ENCODE assay signal across 39 cellular contexts in genomic region chr3:29903600-29903999, GRCh38.
"Had no signal": no experiment of that assay in that cellular context is flagged by ENCODE, and none has a peak within 500 bp of the region (broad histone marks: within the 10 kb centered on the region; RNA-seq: fewer than 3 reads in every experiment).

No MANE protein-coding gene starts in this region.

- H3K27ac ChIP-seq: adrenal gland, ascending aorta, body of pancreas, brain microvascular endothelial cell, breast epithelium, cardiac muscle cell had no signal

- H3K36me3 ChIP-seq: adrenal gland, ascending aorta, brain microvascular endothelial cell, breast epithelium, cardiac muscle cell had no signal

- H3K4me1 Mint-ChIP-seq: activated naive CD4-positive, alpha-beta T cell treated with anti-CD3 and anti-CD28 coated beads, Interleukin-2, amount 10 ng/mL, durations not matched to agents 7 days and 5 days; activated naive CD4-positive, alpha-beta T cell treated with anti-CD3 and anti-CD28 coated beads, Interleukin-2, amount 50 U/mL, for 24 hours; activated naive CD8-positive, alpha-beta T cell treated with anti-CD3 and anti-CD28 coated beads for 36 hours; activated naive CD8-positive, alpha-beta T cell treated with anti-CD3 and anti-CD28 coated beads, Interleukin-2, amount 10 ng/mL, durations not matched to agents 7 days and 5 days; activated naive CD8-positive, alpha-beta T cell treated with anti-CD3 and anti-CD28 coated beads, Interleukin-2, amount 50 U/mL, for 24 hours; activated T-helper 17 cell treated with anti-CD3 and anti-CD28 coated beads, Interleukin-2, amount 50 U/mL, for 72 hours; central memory CD8-positive, alpha-beta T cell had no signal

- H3K9me3 ChIP-seq: adrenal gland, ascending aorta, body of pancreas, breast epithelium had no signal

- H3K4me3 Mint-ChIP-seq: activated naive CD4-positive, alpha-beta T cell treated with anti-CD3 and anti-CD28 coated beads for 36 hours; activated naive CD4-positive, alpha-beta T cell treated with anti-CD3 and anti-CD28 coated beads, Interleukin-2, amount 10 ng/mL, durations not matched to agents 7 days and 5 days; activated naive CD4-positive, alpha-beta T cell treated with anti-CD3 and anti-CD28 coated beads, Interleukin-2, amount 50 U/mL, for 24 hours; activated naive CD8-positive, alpha-beta T cell; activated naive CD8-positive, alpha-beta T cell treated with anti-CD3 and anti-CD28 coated beads for 36 hours; activated naive CD8-positive, alpha-beta T cell treated with anti-CD3 and anti-CD28 coated beads, Interleukin-2, amount 10 ng/mL, durations not matched to agents 7 days and 5 days; activated naive CD8-positive, alpha-beta T cell treated with anti-CD3 and anti-CD28 coated beads, Interleukin-2, amount 50 U/mL, for 24 hours; activated T-cell treated with anti-CD3 and anti-CD28 coated beads, Interleukin-2, amount 50 U/mL, for 24 hours; activated T-cell treated with anti-CD3 and anti-CD28 coated beads, Interleukin-2, amount 50 U/mL, for 4 hours; activated T-cell treated with anti-CD3 and anti-CD28 coated beads, Interleukin-2, amount 50 U/mL, for 72 hours; activated T-helper 1 cell treated with anti-CD3 and anti-CD28 coated beads, Interleukin-12 subunit alpha, Interleukin-12 subunit beta, Interleukin-2, Interleukin-4 antibody, amounts not matched to agents 30 ng/mL and 10 ng/mL and 1 ng/mL, durations not matched to agents 14 hours and 24 hours and 36 hours; activated T-helper 17 cell treated with anti-CD3 and anti-CD28 coated beads, Interleukin-2, amount 50 U/mL, for 72 hours; brain; central memory CD8-positive, alpha-beta T cell had no signal

- H3K4me3 ChIP-seq: adrenal gland, ascending aorta, body of pancreas, breast epithelium, cardiac muscle cell had no signal

- FAIRE-seq: astrocyte, bronchial epithelial cell, colon had no signal

- H3K27me3 ChIP-seq: adrenal gland, ascending aorta, body of pancreas, brain microvascular endothelial cell, breast epithelium, cardiac muscle cell had no signal

- ATAC-seq: activated naive CD4-positive, alpha-beta T cell treated with anti-CD3 and anti-CD28 coated beads, Interleukin-2, amount 50 U/mL, for 72 hours; activated naive CD8-positive, alpha-beta T cell treated with anti-CD3 and anti-CD28 coated beads, Interleukin-2, amount 50 U/mL, for 24 hours; activated T-cell treated with anti-CD3 and anti-CD28 coated beads, Interleukin-2, amount 50 U/mL, for 4 hours; activated T-cell treated with anti-CD3 and anti-CD28 coated beads, Interleukin-2, amount 50 U/mL, for 72 hours; activated T-helper 17 cell treated with anti-CD3 and anti-CD28 coated beads, Interleukin-2, amount 50 U/mL, for 72 hours; body of pancreas had no signal

- H3K9me3 Mint-ChIP-seq: activated naive CD4-positive, alpha-beta T cell treated with anti-CD3 and anti-CD28 coated beads for 36 hours; activated naive CD4-positive, alpha-beta T cell treated with anti-CD3 and anti-CD28 coated beads, Interleukin-2, amount 10 ng/mL, durations not matched to agents 7 days and 5 days; activated naive CD4-positive, alpha-beta T cell treated with anti-CD3 and anti-CD28 coated beads, Interleukin-2, amount 50 U/mL, for 24 hours; activated naive CD4-positive, alpha-beta T cell treated with anti-CD3 and anti-CD28 coated beads, Interleukin-2, amount 50 U/mL, for 72 hours; activated naive CD8-positive, alpha-beta T cell treated with anti-CD3 and anti-CD28 coated beads for 36 hours; activated naive CD8-positive, alpha-beta T cell treated with anti-CD3 and anti-CD28 coated beads, Interleukin-2, amount 10 ng/mL, durations not matched to agents 7 days and 5 days; activated naive CD8-positive, alpha-beta T cell treated with anti-CD3 and anti-CD28 coated beads, Interleukin-2, amount 50 U/mL, for 24 hours; activated T-cell treated with anti-CD3 and anti-CD28 coated beads, Interleukin-2, amount 50 U/mL, for 24 hours; activated T-cell treated with anti-CD3 and anti-CD28 coated beads, Interleukin-2, amount 50 U/mL, for 4 hours; activated T-cell treated with anti-CD3 and anti-CD28 coated beads, Interleukin-2, amount 50 U/mL, for 72 hours; activated T-helper 1 cell treated with anti-CD3 and anti-CD28 coated beads, Interleukin-12 subunit alpha, Interleukin-12 subunit beta, Interleukin-2, Interleukin-4 antibody, amounts not matched to agents 30 ng/mL and 10 ng/mL and 1 ng/mL, durations not matched to agents 14 hours and 24 hours and 36 hours; activated T-helper 17 cell treated with anti-CD3 and anti-CD28 coated beads, Interleukin-2, amount 50 U/mL, for 72 hours; activated T-helper 2 cell treated with anti-CD3 and anti-CD28 coated beads, Interferon-gamma antibody, Interleukin-2, Interleukin-4, amounts not matched to agents 10 μg/mL and 5 μg/mL and 100 μg/mL, durations not matched to agents 14 hours and 24 hours and 36 hours; brain; central memory CD8-positive, alpha-beta T cell had no signal

- H3K36me3 Mint-ChIP-seq: activated naive CD4-positive, alpha-beta T cell treated with anti-CD3 and anti-CD28 coated beads, Interleukin-2, amount 10 ng/mL, durations not matched to agents 7 days and 5 days; activated naive CD4-positive, alpha-beta T cell treated with anti-CD3 and anti-CD28 coated beads, Interleukin-2, amount 50 U/mL, for 24 hours; activated naive CD4-positive, alpha-beta T cell treated with anti-CD3 and anti-CD28 coated beads, Interleukin-2, amount 50 U/mL, for 72 hours; activated naive CD8-positive, alpha-beta T cell; activated naive CD8-positive, alpha-beta T cell treated with anti-CD3 and anti-CD28 coated beads for 36 hours; activated naive CD8-positive, alpha-beta T cell treated with anti-CD3 and anti-CD28 coated beads, Interleukin-2, amount 10 ng/mL, durations not matched to agents 7 days and 5 days; brain had no signal

- H3K27me3 Mint-ChIP-seq: activated naive CD4-positive, alpha-beta T cell treated with anti-CD3 and anti-CD28 coated beads, Interleukin-2, amount 10 ng/mL, durations not matched to agents 7 days and 5 days; activated naive CD4-positive, alpha-beta T cell treated with anti-CD3 and anti-CD28 coated beads, Interleukin-2, amount 50 U/mL, for 24 hours; activated naive CD8-positive, alpha-beta T cell treated with anti-CD3 and anti-CD28 coated beads, Interleukin-2, amount 50 U/mL, for 24 hours; activated T-cell treated with anti-CD3 and anti-CD28 coated beads, Interleukin-2, amount 50 U/mL, for 24 hours; central memory CD8-positive, alpha-beta T cell had no signal

- H3K4me1 ChIP-seq: adrenal gland, ascending aorta, body of pancreas, breast epithelium had no signal

- DNase-seq: activated effector memory CD4-positive, alpha-beta T cell treated with anti-CD3 and anti-CD28 coated beads, Interleukin-2, amount 50 U/mL, for 16 hours; activated effector memory CD4-positive, alpha-beta T cell treated with Interleukin-2 at 50 U/mL for 16 hours; activated gamma-delta T cell; activated naive CD4-positive, alpha-beta T cell; activated naive CD4-positive, alpha-beta T cell treated with anti-CD3 and anti-CD28 coated beads for 36 hours; activated naive CD4-positive, alpha-beta T cell treated with anti-CD3 and anti-CD28 coated beads, Interleukin-2, amount 10 ng/mL, durations not matched to agents 7 days and 5 days; activated naive CD4-positive, alpha-beta T cell treated with anti-CD3 and anti-CD28 coated beads, Interleukin-2, amount 50 U/mL, for 16 hours; activated naive CD4-positive, alpha-beta T cell treated with Interleukin-2 at 50 U/mL for 16 hours; activated naive CD8-positive, alpha-beta T cell treated with anti-CD3 and anti-CD28 coated beads for 36 hours; activated naive CD8-positive, alpha-beta T cell treated with anti-CD3 and anti-CD28 coated beads, Interleukin-2, amount 10 ng/mL, durations not matched to agents 7 days and 5 days; activated naive CD8-positive, alpha-beta T cell treated with anti-CD3 and anti-CD28 coated beads, Interleukin-2, amount 50 U/mL, for 24 hours; activated T-cell treated with anti-CD3 and anti-CD28 coated beads, Interleukin-2, amount 50 U/mL, for 24 hours; activated T-cell treated with anti-CD3 and anti-CD28 coated beads, Interleukin-2, amount 50 U/mL, for 4 hours; activated T-cell treated with anti-CD3 and anti-CD28 coated beads, Interleukin-2, amount 50 U/mL, for 48 hours; activated T-cell treated with anti-CD3 and anti-CD28 coated beads, Interleukin-2, amount 50 U/mL, for 72 hours; adrenal gland; amniotic stem cell; amygdala; anterior cingulate cortex; aorta; body of pancreas; brain microvascular endothelial cell; caudate nucleus; central memory CD4-positive, alpha-beta T cell; cerebellar nuclear complex had no signal

- H3K27ac Mint-ChIP-seq: activated naive CD4-positive, alpha-beta T cell treated with anti-CD3 and anti-CD28 coated beads for 36 hours; activated naive CD4-positive, alpha-beta T cell treated with anti-CD3 and anti-CD28 coated beads, Interleukin-2, amount 10 ng/mL, durations not matched to agents 7 days and 5 days; activated naive CD4-positive, alpha-beta T cell treated with anti-CD3 and anti-CD28 coated beads, Interleukin-2, amount 50 U/mL, for 24 hours; activated naive CD4-positive, alpha-beta T cell treated with anti-CD3 and anti-CD28 coated beads, Interleukin-2, amount 50 U/mL, for 72 hours; activated naive CD8-positive, alpha-beta T cell; activated naive CD8-positive, alpha-beta T cell treated with anti-CD3 and anti-CD28 coated beads for 36 hours; activated naive CD8-positive, alpha-beta T cell treated with anti-CD3 and anti-CD28 coated beads, Interleukin-2, amount 10 ng/mL, durations not matched to agents 7 days and 5 days; activated naive CD8-positive, alpha-beta T cell treated with anti-CD3 and anti-CD28 coated beads, Interleukin-2, amount 50 U/mL, for 24 hours; activated T-cell treated with anti-CD3 and anti-CD28 coated beads, Interleukin-2, amount 50 U/mL, for 24 hours; activated T-cell treated with anti-CD3 and anti-CD28 coated beads, Interleukin-2, amount 50 U/mL, for 72 hours; activated T-helper 1 cell treated with anti-CD3 and anti-CD28 coated beads, Interleukin-12 subunit alpha, Interleukin-12 subunit beta, Interleukin-2, Interleukin-4 antibody, amounts not matched to agents 30 ng/mL and 10 ng/mL and 1 ng/mL, durations not matched to agents 14 hours and 24 hours and 36 hours; activated T-helper 17 cell treated with anti-CD3 and anti-CD28 coated beads, Interleukin-2, amount 50 U/mL, for 72 hours; activated T-helper 2 cell treated with anti-CD3 and anti-CD28 coated beads, Interferon-gamma antibody, Interleukin-2, Interleukin-4, amounts not matched to agents 10 μg/mL and 5 μg/mL and 100 μg/mL, durations not matched to agents 14 hours and 24 hours and 36 hours; brain had no signal
